Comparison of ENCODE assay signal across 1 cellular context in the genomic region with DNA sequence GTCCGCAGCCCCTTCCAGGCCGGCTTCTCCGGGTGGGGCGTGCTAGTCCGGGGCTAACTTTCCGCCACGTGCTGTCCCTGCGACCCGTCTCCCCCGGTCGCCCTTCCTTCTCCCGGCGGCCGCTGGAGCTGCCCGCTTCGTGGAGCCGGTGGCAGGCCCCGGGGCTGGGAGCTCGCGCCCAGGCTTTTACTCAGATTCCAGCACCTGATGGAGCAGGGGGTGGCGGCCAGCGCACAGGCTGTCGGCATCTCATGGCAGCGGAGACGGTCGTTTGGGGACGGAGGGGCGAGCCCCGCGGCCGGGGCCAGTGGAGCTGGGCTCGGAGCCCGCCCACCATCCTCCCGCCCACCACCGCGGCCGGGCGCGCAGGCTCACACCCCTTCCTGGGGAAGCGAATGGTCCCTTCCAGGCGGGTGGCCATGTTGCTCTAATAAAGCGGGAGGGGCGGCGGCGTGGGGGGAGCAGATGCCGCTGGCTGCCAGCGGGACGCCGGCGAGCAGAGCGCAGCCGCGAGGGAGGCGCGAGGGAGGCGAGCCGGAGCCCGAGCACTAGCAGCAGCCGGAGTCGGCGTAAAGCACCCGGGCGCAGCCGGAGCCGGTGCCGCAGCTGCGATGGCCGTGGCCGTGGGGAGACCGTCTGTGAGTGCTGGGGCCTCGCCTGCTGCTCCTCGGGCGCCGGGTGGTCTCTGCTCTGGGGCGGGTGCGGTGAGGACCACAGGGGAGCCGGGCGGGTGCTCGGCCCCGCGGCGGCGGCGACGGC.
TF ChIP-seq lines count a peak whose summit lies in the region.

A gene (plus strand): TSS at position 460 of the 759 bp plus-strand sequence. CDS start 152 bp downstream, at position 612.

TF ChIP-seq in K562, 482 proteins besides CTCF, POLR2A, EP300 and RAD21 (continued from another document):
- TF ChIP-seq ZNF212 (CRISPR knock-in tag; IDR thresholded peaks at IDR 0.05) (no peak), ZNF146 (CRISPR knock-in tag; IDR thresholded peaks at IDR 0.05; ENCODE audit: unreplicated experiment) (no peak), ZNF707 (CRISPR knock-in tag; conservative IDR thresholded peaks at IDR 0.05) (no peak), GTF2A2 (tag; IDR thresholded peaks at IDR 0.05) (no peak), KHSRP (IDR thresholded peaks at IDR 0.05) (no peak), TEAD1 (CRISPR knock-in tag; IDR thresholded peaks at IDR 0.05) (peak in 1 of 2 experiments; percentile 35; a peak in 1 of 4 replicates), ZNF354B (CRISPR knock-in tag; IDR thresholded peaks at IDR 0.05) (no peak), JUND (IDR thresholded peaks at IDR 0.05; ENCODE audit: borderline replicate concordance, low read depth, low read length) (peak; percentile 82), JUND (tag; IDR thresholded peaks at IDR 0.05; ENCODE audit: borderline replicate concordance, low read depth, low read length) (peak; percentile 12; the same call in 1 of the 3 replicates), TAF1 (IDR thresholded peaks at IDR 0.05; ENCODE audit: control insufficient read depth, extremely low read depth, insufficient read depth, low read length, severe bottlenecking) (peak; percentile 90), FUS (optimal IDR thresholded peaks at IDR 0.05; ENCODE audit: low read depth, low read length) (peak; percentile 19), EP400 (IDR thresholded peaks at IDR 0.05) (peak; percentile 65; the same call in 1 of the 2 replicates)
- TF ChIP-seq, protein P1, sequence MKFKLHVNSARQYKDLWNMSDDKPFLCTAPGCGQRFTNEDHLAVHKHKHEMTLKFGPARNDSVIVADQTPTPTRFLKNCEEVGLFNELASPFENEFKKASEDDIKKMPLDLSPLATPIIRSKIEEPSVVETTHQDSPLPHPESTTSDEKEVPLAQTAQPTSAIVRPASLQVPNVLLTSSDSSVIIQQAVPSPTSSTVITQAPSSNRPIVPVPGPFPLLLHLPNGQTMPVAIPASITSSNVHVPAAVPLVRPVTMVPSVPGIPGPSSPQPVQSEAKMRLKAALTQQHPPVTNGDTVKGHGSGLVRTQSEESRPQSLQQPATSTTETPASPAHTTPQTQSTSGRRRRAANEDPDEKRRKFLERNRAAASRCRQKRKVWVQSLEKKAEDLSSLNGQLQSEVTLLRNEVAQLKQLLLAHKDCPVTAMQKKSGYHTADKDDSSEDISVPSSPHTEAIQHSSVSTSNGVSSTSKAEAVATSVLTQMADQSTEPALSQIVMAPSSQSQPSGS (CRISPR knock-in tag; IDR thresholded peaks at IDR 0.05) = no peak
- TF ChIP-seq, protein P2, sequence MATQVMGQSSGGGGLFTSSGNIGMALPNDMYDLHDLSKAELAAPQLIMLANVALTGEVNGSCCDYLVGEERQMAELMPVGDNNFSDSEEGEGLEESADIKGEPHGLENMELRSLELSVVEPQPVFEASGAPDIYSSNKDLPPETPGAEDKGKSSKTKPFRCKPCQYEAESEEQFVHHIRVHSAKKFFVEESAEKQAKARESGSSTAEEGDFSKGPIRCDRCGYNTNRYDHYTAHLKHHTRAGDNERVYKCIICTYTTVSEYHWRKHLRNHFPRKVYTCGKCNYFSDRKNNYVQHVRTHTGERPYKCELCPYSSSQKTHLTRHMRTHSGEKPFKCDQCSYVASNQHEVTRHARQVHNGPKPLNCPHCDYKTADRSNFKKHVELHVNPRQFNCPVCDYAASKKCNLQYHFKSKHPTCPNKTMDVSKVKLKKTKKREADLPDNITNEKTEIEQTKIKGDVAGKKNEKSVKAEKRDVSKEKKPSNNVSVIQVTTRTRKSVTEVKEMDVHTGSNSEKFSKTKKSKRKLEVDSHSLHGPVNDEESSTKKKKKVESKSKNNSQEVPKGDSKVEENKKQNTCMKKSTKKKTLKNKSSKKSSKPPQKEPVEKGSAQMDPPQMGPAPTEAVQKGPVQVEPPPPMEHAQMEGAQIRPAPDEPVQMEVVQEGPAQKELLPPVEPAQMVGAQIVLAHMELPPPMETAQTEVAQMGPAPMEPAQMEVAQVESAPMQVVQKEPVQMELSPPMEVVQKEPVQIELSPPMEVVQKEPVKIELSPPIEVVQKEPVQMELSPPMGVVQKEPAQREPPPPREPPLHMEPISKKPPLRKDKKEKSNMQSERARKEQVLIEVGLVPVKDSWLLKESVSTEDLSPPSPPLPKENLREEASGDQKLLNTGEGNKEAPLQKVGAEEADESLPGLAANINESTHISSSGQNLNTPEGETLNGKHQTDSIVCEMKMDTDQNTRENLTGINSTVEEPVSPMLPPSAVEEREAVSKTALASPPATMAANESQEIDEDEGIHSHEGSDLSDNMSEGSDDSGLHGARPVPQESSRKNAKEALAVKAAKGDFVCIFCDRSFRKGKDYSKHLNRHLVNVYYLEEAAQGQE (CRISPR knock-in tag; IDR thresholded peaks at IDR 0.05; ENCODE audit: low read depth) = no peak
TF ChIP-seq in K562: peak in this region for 90.
